Comparison of ENCODE assay signal across 3 cellular contexts in genomic region chr4:151247395-151247794, GRCh38.
TF ChIP-seq lines count a peak whose summit lies in the region.

No MANE protein-coding gene starts in this region.

TF ChIP-seq in K562, 482 proteins besides CTCF, POLR2A, EP300 and RAD21:
- TF ChIP-seq MBD1 (CRISPR knock-in tag; IDR thresholded peaks at IDR 0.05) (no peak), CEBPB (tag; IDR thresholded peaks at IDR 0.05) (peak; percentile 41; the same call in 1 of the 2 replicates)
TF ChIP-seq in K562: peak in this region for 1.

TF ChIP-seq in H1, 55 proteins besides CTCF, POLR2A, EP300 and RAD21:
- TF ChIP-seq EGR1 (IDR thresholded peaks at IDR 0.05; ENCODE audit: borderline replicate concordance, low read depth, low read length) (no peak), CEBPB (IDR thresholded peaks at IDR 0.05; ENCODE audit: low read depth, low read length) (peak; percentile 8; the same call in 1 of the 2 replicates)

TF ChIP-seq in HepG2, 621 proteins besides CTCF, POLR2A, EP300 and RAD21:
- TF ChIP-seq ZNF609 (CRISPR knock-in tag; IDR thresholded peaks at IDR 0.05; ENCODE audit: borderline replicate concordance) (no peak), PAX8 (CRISPR knock-in tag; IDR thresholded peaks at IDR 0.05; ENCODE audit: borderline replicate concordance) (no peak), CEBPB (IDR thresholded peaks at IDR 0.05; ENCODE audit: borderline replicate concordance, low read depth, low read length) (peak; percentile 55; the same call in 1 of the 2 replicates), ZNF234 (CRISPR knock-in tag; conservative IDR thresholded peaks at IDR 0.05) (no peak)
